28 cellular contexts compared by ENCODE assay signal in the genomic region with DNA sequence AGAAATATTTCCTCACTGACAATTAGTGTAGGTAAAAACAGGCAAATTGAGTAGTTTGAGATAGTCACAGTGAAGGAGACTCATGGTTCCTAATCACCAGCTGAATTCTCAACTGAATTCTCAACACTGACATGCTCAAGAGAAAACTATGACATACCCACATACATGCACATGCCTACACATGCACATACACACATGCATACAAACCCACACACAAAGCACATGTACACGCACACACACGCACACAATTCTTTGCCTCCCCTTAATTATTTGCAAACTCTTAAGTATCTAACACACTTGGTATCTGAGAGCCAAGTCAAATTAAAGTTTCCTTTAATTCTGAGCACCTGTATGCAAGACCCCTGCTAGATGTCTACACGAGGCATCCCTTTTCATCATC.
"Had no signal": no experiment of that assay in that cellular context is flagged by ENCODE, and none has a peak within 500 bp of the region (broad histone marks: within the 10 kb centered on the region; RNA-seq: fewer than 3 reads in every experiment).

No MANE protein-coding gene starts in this region.

- DNase-seq: colonic mucosa; effector memory CD4-positive, alpha-beta T cell; foreskin keratinocyte; heart left ventricle; hippocampal formation; left cardiac atrium; left lung; mesenchymal stem cell; mucosa of descending colon; naive B cell; right cardiac atrium; small intestine; stimulated activated CD4-positive, alpha-beta T cell treated with anti-CD3 and anti-CD28 coated beads, Interleukin-15, amount 100 ng/mL, for 24 hours; stimulated activated CD4-positive, alpha-beta T cell treated with anti-CD3 and anti-CD28 coated beads, Interleukin-2, amount 100 ng/mL, for 48 hours; stimulated activated naive B cell treated with anti-CD40 and anti-IgM and Interleukin-4, amounts not matched to agents 10 μg/mL and 1 μg/mL and 100 μg/mL, for 72 hours; transverse colon; upper lobe of right lung; uterus had no signal

- H3K4me3 ChIP-seq: colonic mucosa, esophagus muscularis mucosa, gastroesophageal sphincter, heart left ventricle, left lung, mucosa of descending colon, neural progenitor cell, prostate gland, transverse colon, upper lobe of right lung, uterus had no signal

- H3K4me1 Mint-ChIP-seq: mesothelial cell of epicardium; naive B cell; stimulated activated naive B cell treated with anti-CD40 and anti-IgM and Interleukin-4, amounts not matched to agents 10 μg/mL and 1 μg/mL and 100 μg/mL, for 72 hours had no signal

- H2AFZ ChIP-seq: neural progenitor cell had no signal

- H3K4me3 Mint-ChIP-seq: dendritic cell treated with granulocyte-macrophage colony-stimulating factor and Interleukin-4, amounts not matched to agents 40 ng/mL and 50 ng/mL, for 4 days; mesothelial cell of epicardium; naive B cell; natural killer cell treated with Interleukin-12 subunit alpha and Interleukin-12 subunit beta and Interleukin-15 and Interleukin-18, amount 100 ng/mL, for 72 hours; neural progenitor cell; stimulated activated naive B cell treated with anti-CD40 and anti-IgM and Interleukin-4, amounts not matched to agents 10 μg/mL and 1 μg/mL and 100 μg/mL, for 72 hours; stimulated activated naive CD8-positive, alpha-beta T cell treated with anti-CD3 and anti-CD28 coated beads, Interleukin-15, Interleukin-2, amounts not matched to agents 100 ng/mL and 50 ng/mL, for 24 hours had no signal

- FAIRE-seq: endothelial cell of umbilical vein, islet of Langerhans, small intestine had no signal

- H3K27ac ChIP-seq: colonic mucosa, esophagus muscularis mucosa, foreskin keratinocyte, gastroesophageal sphincter, heart left ventricle, left lung, neural progenitor cell, prostate gland, transverse colon, upper lobe of right lung, uterus had no signal

- H3K27me3 ChIP-seq: colonic mucosa, esophagus muscularis mucosa, foreskin keratinocyte, gastroesophageal sphincter, heart left ventricle, left lung, neural progenitor cell, transverse colon, upper lobe of right lung, uterus had no signal

- H3K36me3 ChIP-seq: colonic mucosa, esophagus muscularis mucosa, gastroesophageal sphincter, heart left ventricle, left lung, neural progenitor cell, prostate gland, transverse colon, upper lobe of right lung, uterus had no signal

- H3K4me2 ChIP-seq: neural progenitor cell had no signal

- H3K9me3 Mint-ChIP-seq: mesothelial cell of epicardium had no signal

- ATAC-seq: foreskin keratinocyte; gastroesophageal sphincter; left lung; mucosa of descending colon; natural killer cell treated with Interleukin-12 subunit alpha and Interleukin-12 subunit beta and Interleukin-15 and Interleukin-18, amount 100 ng/mL, for 72 hours; stimulated activated naive B cell treated with anti-CD40 and anti-IgM and Interleukin-4, amounts not matched to agents 10 μg/mL and 1 μg/mL and 100 μg/mL, for 72 hours; upper lobe of right lung had no signal

- H3K27ac Mint-ChIP-seq: dendritic cell treated with granulocyte-macrophage colony-stimulating factor and Interleukin-4, amounts not matched to agents 40 ng/mL and 50 ng/mL, for 4 days; mesothelial cell of epicardium; naive B cell; natural killer cell treated with Interleukin-12 subunit alpha and Interleukin-12 subunit beta and Interleukin-15 and Interleukin-18, amount 100 ng/mL, for 72 hours; neural progenitor cell; stimulated activated naive B cell treated with anti-CD40 and anti-IgM and Interleukin-4, amounts not matched to agents 10 μg/mL and 1 μg/mL and 100 μg/mL, for 72 hours; stimulated activated naive CD8-positive, alpha-beta T cell treated with anti-CD3 and anti-CD28 coated beads, Interleukin-15, Interleukin-2, amounts not matched to agents 100 ng/mL and 50 ng/mL, for 24 hours had no signal

- H3K36me3 Mint-ChIP-seq: mesothelial cell of epicardium; naive B cell; natural killer cell treated with Interleukin-12 subunit alpha and Interleukin-12 subunit beta and Interleukin-15 and Interleukin-18, amount 100 ng/mL, for 72 hours; stimulated activated naive B cell treated with anti-CD40 and anti-IgM and Interleukin-4, amounts not matched to agents 10 μg/mL and 1 μg/mL and 100 μg/mL, for 72 hours had no signal

- H3K27me3 Mint-ChIP-seq: dendritic cell treated with granulocyte-macrophage colony-stimulating factor and Interleukin-4, amounts not matched to agents 40 ng/mL and 50 ng/mL, for 4 days; naive B cell; natural killer cell treated with Interleukin-12 subunit alpha and Interleukin-12 subunit beta and Interleukin-15 and Interleukin-18, amount 100 ng/mL, for 72 hours; stimulated activated naive B cell treated with anti-CD40 and anti-IgM and Interleukin-4, amounts not matched to agents 10 μg/mL and 1 μg/mL and 100 μg/mL, for 72 hours; stimulated activated naive CD8-positive, alpha-beta T cell treated with anti-CD3 and anti-CD28 coated beads, Interleukin-15, Interleukin-2, amounts not matched to agents 100 ng/mL and 50 ng/mL, for 24 hours had no signal

- H3K4me1 ChIP-seq: colonic mucosa, foreskin keratinocyte, left lung, prostate gland, transverse colon, upper lobe of right lung, uterus had no signal

- H3K9me3 ChIP-seq: colonic mucosa, esophagus muscularis mucosa, gastroesophageal sphincter, heart left ventricle, left lung, prostate gland, transverse colon, upper lobe of right lung, uterus had no signal
